ENCODE assay signal across 9 cellular contexts in genomic region chr7:130490888-130491771, GRCh38. TPM values are rescaled to one million over a fixed set of nuclear protein-coding genes. Genes with fewer than 3 reads are reported as not detected.
A peak's percentile ranks its signal among the peaks of the same experiment; 100 is the strongest.
DNase-seq lines count a peak whose midpoint lies in the region; ATAC-seq, FAIRE-seq and TF ChIP-seq lines count a peak whose summit lies in the region.
"Had no signal": no experiment of that assay in that cellular context is flagged by ENCODE, and none has a peak within 500 bp of the region (broad histone marks: within the 10 kb centered on the region; RNA-seq: fewer than 3 reads in every experiment).

No MANE protein-coding gene starts in this region.

- no peaks in the 10 kb centered on the region for H3K36me3 Mint-ChIP-seq in activated T-helper 1 cell treated with anti-CD3 and anti-CD28 coated beads, Interleukin-12 subunit alpha, Interleukin-12 subunit beta, Interleukin-2, Interleukin-4 antibody, amounts not matched to agents 30 ng/mL and 10 ng/mL and 1 ng/mL, durations not matched to agents 14 hours and 24 hours and 36 hours (ENCODE audit: low read depth)

- peaks cover 42% of the 10 kb centered on the region for H3K27me3 Mint-ChIP-seq in activated T-helper 1 cell treated with anti-CD3 and anti-CD28 coated beads, Interleukin-12 subunit alpha, Interleukin-12 subunit beta, Interleukin-2, Interleukin-4 antibody, amounts not matched to agents 30 ng/mL and 10 ng/mL and 1 ng/mL, durations not matched to agents 14 hours and 24 hours and 36 hours (ENCODE audit: insufficient read depth)

- intact Hi-C loops in activated T-helper 1 cell treated with anti-CD3 and anti-CD28 coated beads, Interleukin-12 subunit alpha, Interleukin-12 subunit beta, Interleukin-2, Interleukin-4 antibody, amounts not matched to agents 30 ng/mL and 10 ng/mL and 1 ng/mL, durations not matched to agents 14 hours and 24 hours and 36 hours (cut with micrococcal nuclease), result loop anchor here (5.0 kb wide), 1 partner anchor 709 kb away; no protein-coding TSS in a partner anchor

- ATAC-seq in omental fat pad (ENCODE audit: low FRiP score) (peak; percentile 31), HG03280 (IDR thresholded peaks at IDR 0.05; ENCODE audit: unreplicated experiment) (no peak)

- H3K4me1 Mint-ChIP-seq in activated T-helper 1 cell treated with anti-CD3 and anti-CD28 coated beads, Interleukin-12 subunit alpha, Interleukin-12 subunit beta, Interleukin-2, Interleukin-4 antibody, amounts not matched to agents 30 ng/mL and 10 ng/mL and 1 ng/mL, durations not matched to agents 14 hours and 24 hours and 36 hours (ENCODE audit: low read depth), result peaks cover 12% of the 10 kb centered on the region

- peaks cover 6% of the 10 kb centered on the region for H3K9me3 Mint-ChIP-seq in activated T-helper 1 cell treated with anti-CD3 and anti-CD28 coated beads, Interleukin-12 subunit alpha, Interleukin-12 subunit beta, Interleukin-2, Interleukin-4 antibody, amounts not matched to agents 30 ng/mL and 10 ng/mL and 1 ng/mL, durations not matched to agents 14 hours and 24 hours and 36 hours

- no peak overlapping the region for H3K27ac Mint-ChIP-seq in activated T-helper 1 cell treated with anti-CD3 and anti-CD28 coated beads, Interleukin-12 subunit alpha, Interleukin-12 subunit beta, Interleukin-2, Interleukin-4 antibody, amounts not matched to agents 30 ng/mL and 10 ng/mL and 1 ng/mL, durations not matched to agents 14 hours and 24 hours and 36 hours

- no peak for TF ChIP-seq CTCF in omental fat pad (IDR thresholded peaks at IDR 0.05)

- peak overlapping the region; percentile 74 for H3K4me3 Mint-ChIP-seq in activated T-helper 1 cell treated with anti-CD3 and anti-CD28 coated beads, Interleukin-12 subunit alpha, Interleukin-12 subunit beta, Interleukin-2, Interleukin-4 antibody, amounts not matched to agents 30 ng/mL and 10 ng/mL and 1 ng/mL, durations not matched to agents 14 hours and 24 hours and 36 hours

- DNase-seq in stimulated activated naive CD4-positive, alpha-beta T cell (lab: John Stamatoyannopoulos, UW), result peak in 5 of 6 experiments; percentile 12 to 27 (median 15)
- DNase-seq in stimulated activated naive CD4-positive, alpha-beta T cell treated with Interleukin-2 at 50 U/mL for 16 hours (lab: John Stamatoyannopoulos, UW), result no peak
- no peak for DNase-seq in activated T-helper 1 cell treated with anti-CD3 and anti-CD28 coated beads, Interleukin-12 subunit alpha, Interleukin-12 subunit beta, Interleukin-2, Interleukin-4 antibody, amounts not matched to agents 30 ng/mL and 10 ng/mL and 1 ng/mL, durations not matched to agents 14 hours and 24 hours and 36 hours (ENCODE audit: low spot score)
- DNase-seq in frontal cortex (ENCODE audit: low spot score in 2 of 2), result peak; percentile 62 to 65
- no peak for DNase-seq in omental fat pad (ENCODE audit: low spot score)
- no peak for DNase-seq in A172 (ENCODE audit: low spot score)
- DNase-seq in HCEC 1CT, result no peak

- FAIRE-seq in frontal cortex (lab: Jason Lieb, UNC), result no peak
- FAIRE-seq: GM18507 had no signal

RNA-seq across cellular contexts. Expression of gene MEST, which starts 0.8 kb away (rescaled TPM):
- 4.1 and 9.1 TPM in 2 replicates for total RNA-seq in activated T-helper 1 cell treated with anti-CD3 and anti-CD28 coated beads, Interleukin-12 subunit alpha, Interleukin-12 subunit beta, Interleukin-2, Interleukin-4 antibody, amounts not matched to agents 30 ng/mL and 10 ng/mL and 1 ng/mL, durations not matched to agents 14 hours and 24 hours and 36 hours
- 65.6 TPM for total RNA-seq in frontal cortex
- 100 to 1,000 TPM in 3 of 4 donors, 10 to 100 TPM in 1; 64.0 to 953 (median 201) TPM for total RNA-seq in omental fat pad
- not detected in 2 replicates for total RNA-seq in A172 (2014; rRNA removed; shearing (Covaris generic))

RNA-seq across cellular contexts. Expression of gene CEP41, which starts 50.3 kb away (rescaled TPM):
- 17.1 and 17.8 TPM in 2 replicates for total RNA-seq in activated T-helper 1 cell treated with anti-CD3 and anti-CD28 coated beads, Interleukin-12 subunit alpha, Interleukin-12 subunit beta, Interleukin-2, Interleukin-4 antibody, amounts not matched to agents 30 ng/mL and 10 ng/mL and 1 ng/mL, durations not matched to agents 14 hours and 24 hours and 36 hours
- total RNA-seq in frontal cortex, result 11.4 TPM
- 10 to 100 TPM in 1 of 4 donors, 1 to 10 TPM in 3; 6.8 to 11.8 (median 8.5) TPM for total RNA-seq in omental fat pad
- total RNA-seq in A172 (2014; rRNA removed; shearing (Covaris generic)), result 15.9 and 21.3 TPM in 2 replicates

Comparison
In these comparisons a context has a peak if more than half of its experiments do, and no peak if none do; other contexts are left out.
1. DNase-seq: peak in stimulated activated naive CD4-positive, alpha-beta T cell (5 of 6) and frontal cortex (2 of 2); none in stimulated activated naive CD4-positive, alpha-beta T cell treated with Interleukin-2 at 50 U/mL for 16 hours (single experiment), activated T-helper 1 cell treated with anti-CD3 and anti-CD28 coated beads, Interleukin-12 subunit alpha, Interleukin-12 subunit beta, Interleukin-2, Interleukin-4 antibody, amounts not matched to agents 30 ng/mL and 10 ng/mL and 1 ng/mL, durations not matched to agents 14 hours and 24 hours and 36 hours (single experiment), omental fat pad (single experiment), A172 (single experiment) and HCEC 1CT (single experiment).